In the genomic region with DNA sequence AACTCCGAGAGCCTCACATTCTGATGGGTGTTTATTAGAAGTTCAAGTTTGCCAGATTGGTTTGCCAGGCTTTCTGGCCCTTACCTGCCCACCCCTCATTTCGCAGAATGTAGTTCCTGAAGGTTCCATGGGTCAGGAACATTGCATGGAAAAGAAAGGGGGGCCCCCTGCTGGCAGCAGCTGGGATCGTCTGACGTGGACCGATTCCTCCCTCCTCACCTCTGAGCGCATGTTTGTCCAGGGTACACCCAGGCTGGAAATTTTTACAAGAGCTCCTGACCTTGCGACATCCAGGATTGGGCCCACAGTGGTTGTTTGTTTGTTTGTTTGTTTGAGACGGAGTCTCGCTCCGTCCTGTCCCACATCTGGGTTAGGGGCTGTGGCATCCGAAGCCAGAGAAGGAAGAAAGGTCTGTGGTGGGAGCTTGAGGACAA, we compare ENCODE assay signal across 8 cellular contexts.
DNase-seq lines count a peak whose midpoint lies in the region; ATAC-seq and TF ChIP-seq lines count a peak whose summit lies in the region.

No MANE protein-coding gene starts in this region.

- ATAC-seq in left colon = peak; percentile 74
- no peak for ATAC-seq in HG02763 (IDR thresholded peaks at IDR 0.05; ENCODE audit: unreplicated experiment)
- no peak for ATAC-seq in T-helper 17 cell

- no peaks in the 10 kb centered on the region for H3K9me3 ChIP-seq in T-helper 17 cell (ENCODE audit: control insufficient read depth, low read length, poor library complexity, severe bottlenecking)

- intact Hi-C loops in left colon (cut with DNase I, micrococcal nuclease) = loop anchor here in 1 of 2 donors (10.0 kb wide), 1 partner anchor 103 kb away; no protein-coding TSS in a partner anchor

- H3K27ac ChIP-seq in coronary artery = peak overlapping the region in 1 of 2 donors; percentile 6

- H3K4me3 ChIP-seq in HFF-Myc (replicated peaks; ENCODE audit: low read depth, low read length) = no peak overlapping the region
- H3K4me3 ChIP-seq in coronary artery = no peak overlapping the region

- H3K36me3 Mint-ChIP-seq in T-helper 17 cell (ENCODE audit: low read depth) = no peaks in the 10 kb centered on the region

- no peak overlapping the region for H3K4me3 Mint-ChIP-seq in T-helper 17 cell

- TF ChIP-seq CTCF in HFF-Myc (IDR thresholded peaks at IDR 0.05; ENCODE audit: low read depth, low read length, missing control alignments) (peak; percentile 93), coronary artery (IDR thresholded peaks at IDR 0.05) (peak; percentile 80)

- H3K27me3 Mint-ChIP-seq in T-helper 17 cell = peaks cover 35% of the 10 kb centered on the region

- H3K4me1 Mint-ChIP-seq in T-helper 17 cell = peaks cover 3% of the 10 kb centered on the region

- DNase-seq in COR-L47 (lab: John Stamatoyannopoulos, UW) (peak; percentile 35), HFF-Myc (ENCODE audit: extremely low read depth, low read depth) (peak; percentile 26), SK-MEL-5 (ENCODE audit: low read depth, low spot score) (peak; percentile 64), coronary artery (ENCODE audit: low spot score) (peak; percentile 82), left colon (peak; percentile 38 to 78), T-helper 17 cell (no peak)
- DNase-seq in stimulated activated CD8-positive, alpha-beta memory T cell treated with anti-CD3 and anti-CD28 coated beads, Interleukin-15, amount 100 ng/mL, for 24 hours (ENCODE audit: low read depth) = peak; percentile 20

- no peak overlapping the region for H3K27ac Mint-ChIP-seq in T-helper 17 cell

- in situ Hi-C loops in SK-MEL-5 (cut with HindIII; ENCODE audit: low pct_unique_long_range_greater_than_20kb, low sequenced_read_pairs) = no loop called here

Comparison
In these comparisons a context has a peak if more than half of its experiments do, and no peak if none do; other contexts are left out.
1. DNase-seq: peak in COR-L47 (single experiment), HFF-Myc (single experiment), SK-MEL-5 (single experiment), coronary artery (single experiment), left colon (2 of 2) and stimulated activated CD8-positive, alpha-beta memory T cell treated with anti-CD3 and anti-CD28 coated beads, Interleukin-15, amount 100 ng/mL, for 24 hours (single experiment); none in T-helper 17 cell (0 of 3).